ENCODE assay signal across 16 cellular contexts in the genomic region with DNA sequence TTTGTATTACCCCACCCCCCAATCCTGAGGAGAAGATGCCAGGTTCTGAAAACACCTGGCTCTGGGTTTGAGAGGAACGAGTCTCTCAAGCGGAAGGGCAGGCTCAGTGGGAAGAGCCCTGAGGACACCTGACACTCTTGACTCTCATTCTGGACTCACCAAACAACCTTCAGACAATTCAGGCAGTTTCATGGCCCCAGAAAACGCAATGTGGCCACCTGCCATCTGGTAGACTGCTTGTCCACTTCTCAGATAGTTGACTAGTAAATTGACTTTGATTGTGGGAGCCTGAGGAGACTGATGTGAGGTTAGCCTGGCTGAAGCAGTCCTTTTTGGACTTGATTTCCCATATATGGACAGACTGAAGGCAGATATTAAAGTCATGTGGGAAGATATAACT.
DNase-seq lines count a peak whose midpoint lies in the region; ATAC-seq and TF ChIP-seq lines count a peak whose summit lies in the region.
"Had no signal": no experiment of that assay in that cellular context is flagged by ENCODE, and none has a peak within 500 bp of the region (broad histone marks: within the 10 kb centered on the region; RNA-seq: fewer than 3 reads in every experiment).

No MANE protein-coding gene starts in this region.

- in situ Hi-C loops in gastrocnemius medialis (cut with MboI; ENCODE audit: low sequenced_read_pairs in 4 of 4): no loop called here

- H3K4me3 ChIP-seq in esophagus muscularis mucosa (no peak overlapping the region), sigmoid colon (no peak overlapping the region), gastrocnemius medialis (no peak overlapping the region)
- H3K4me3 ChIP-seq: GM23338 had no signal

- peaks cover 0 to 5% (median 2%) of the 10 kb centered on the region in 4 donors for H3K9me3 ChIP-seq in esophagus muscularis mucosa
- H3K9me3 ChIP-seq in sigmoid colon: no peaks in the 10 kb centered on the region
- no peaks in the 10 kb centered on the region for H3K9me3 ChIP-seq in gastrocnemius medialis
- H3K9me3 ChIP-seq: BE2C had no signal

- no peak for ATAC-seq in HG02610 (IDR thresholded peaks at IDR 0.05; ENCODE audit: unreplicated experiment)
- ATAC-seq in gastrocnemius medialis: no peak
- ATAC-seq: GM23338 had no signal

- intact Hi-C loops in esophagus muscularis mucosa (cut with DNase I) (no loop called here), sigmoid colon (cut with DNase I) (no loop called here), gastrocnemius medialis (cut with DNase I; ENCODE audit: low total_unique reads) (no loop called here)

- no peaks in the 10 kb centered on the region for H3K4me1 ChIP-seq in esophagus muscularis mucosa
- H3K4me1 ChIP-seq in sigmoid colon: no peaks in the 10 kb centered on the region
- no peaks in the 10 kb centered on the region for H3K4me1 ChIP-seq in gastrocnemius medialis
- H3K4me1 ChIP-seq: BE2C had no signal

- peak; percentile 43 for DNase-seq in activated effector memory CD4-positive, alpha-beta T cell treated with anti-CD3 and anti-CD28 coated beads, Interleukin-2, amount 50 U/mL, for 16 hours
- DNase-seq in activated effector memory CD4-positive, alpha-beta T cell treated with Interleukin-2 at 50 U/mL for 16 hours: no peak
- DNase-seq in esophagus muscularis mucosa (ENCODE audit: extremely low spot score): peak; percentile 83
- DNase-seq in sigmoid colon: peak; percentile 35
- no peak for DNase-seq in gastrocnemius medialis
- no peak for DNase-seq in NCI-H146 (lab: John Stamatoyannopoulos, UW)
- DNase-seq: ACHN; BE2C; C1 segment of cervical spinal cord; CD4-positive, CD25-positive, alpha-beta regulatory T cell; CD8-positive, alpha-beta memory T cell; COR-L47; HCEC 1CT; IMR-90 had no signal

- 89% methylated on average over 3 of the region's 3 CpGs for WGBS in esophagus muscularis mucosa
- WGBS in sigmoid colon, 2 donors: 76 to 84% methylated on average over 3 of the region's 3 CpGs

- H3K27me3 ChIP-seq in esophagus muscularis mucosa (no peaks in the 10 kb centered on the region), sigmoid colon (no peaks in the 10 kb centered on the region), gastrocnemius medialis (no peaks in the 10 kb centered on the region)
- H3K27me3 ChIP-seq: BE2C had no signal

- TF ChIP-seq CTCF in esophagus muscularis mucosa (IDR thresholded peaks at IDR 0.05) (no peak), sigmoid colon (IDR thresholded peaks at IDR 0.05) (no peak), gastrocnemius medialis (IDR thresholded peaks at IDR 0.05 in 4 of 5, conservative IDR thresholded peaks at IDR 0.05 in 1 of 5) (no peak)

- TF ChIP-seq POLR2A in esophagus muscularis mucosa (IDR thresholded peaks at IDR 0.05; ENCODE audit: low read depth) (no peak), sigmoid colon (IDR thresholded peaks at IDR 0.05) (no peak), gastrocnemius medialis (IDR thresholded peaks at IDR 0.05) (no peak)

- TF ChIP-seq EP300 in esophagus muscularis mucosa (IDR thresholded peaks at IDR 0.05) (no peak), sigmoid colon (IDR thresholded peaks at IDR 0.05) (no peak)

- H3K36me3 ChIP-seq in esophagus muscularis mucosa: no peaks in the 10 kb centered on the region
- no peaks in the 10 kb centered on the region for H3K36me3 ChIP-seq in sigmoid colon
- H3K36me3 ChIP-seq in gastrocnemius medialis: no peaks in the 10 kb centered on the region
- H3K36me3 ChIP-seq: BE2C had no signal

- H3K27ac ChIP-seq in esophagus muscularis mucosa (replicated peaks in 1 of 4) (no peak overlapping the region), sigmoid colon (no peak overlapping the region), gastrocnemius medialis (no peak overlapping the region)

Comparison
In these comparisons a context has a peak if more than half of its experiments do, and no peak if none do; other contexts are left out.
1. DNase-seq: peak in activated effector memory CD4-positive, alpha-beta T cell treated with anti-CD3 and anti-CD28 coated beads, Interleukin-2, amount 50 U/mL, for 16 hours (single experiment), esophagus muscularis mucosa (single experiment) and sigmoid colon (single experiment); none in activated effector memory CD4-positive, alpha-beta T cell treated with Interleukin-2 at 50 U/mL for 16 hours (single experiment), gastrocnemius medialis (0 of 2) and NCI-H146 (single experiment).